ENCODE assay signal across 8 cellular contexts in the genomic region with DNA sequence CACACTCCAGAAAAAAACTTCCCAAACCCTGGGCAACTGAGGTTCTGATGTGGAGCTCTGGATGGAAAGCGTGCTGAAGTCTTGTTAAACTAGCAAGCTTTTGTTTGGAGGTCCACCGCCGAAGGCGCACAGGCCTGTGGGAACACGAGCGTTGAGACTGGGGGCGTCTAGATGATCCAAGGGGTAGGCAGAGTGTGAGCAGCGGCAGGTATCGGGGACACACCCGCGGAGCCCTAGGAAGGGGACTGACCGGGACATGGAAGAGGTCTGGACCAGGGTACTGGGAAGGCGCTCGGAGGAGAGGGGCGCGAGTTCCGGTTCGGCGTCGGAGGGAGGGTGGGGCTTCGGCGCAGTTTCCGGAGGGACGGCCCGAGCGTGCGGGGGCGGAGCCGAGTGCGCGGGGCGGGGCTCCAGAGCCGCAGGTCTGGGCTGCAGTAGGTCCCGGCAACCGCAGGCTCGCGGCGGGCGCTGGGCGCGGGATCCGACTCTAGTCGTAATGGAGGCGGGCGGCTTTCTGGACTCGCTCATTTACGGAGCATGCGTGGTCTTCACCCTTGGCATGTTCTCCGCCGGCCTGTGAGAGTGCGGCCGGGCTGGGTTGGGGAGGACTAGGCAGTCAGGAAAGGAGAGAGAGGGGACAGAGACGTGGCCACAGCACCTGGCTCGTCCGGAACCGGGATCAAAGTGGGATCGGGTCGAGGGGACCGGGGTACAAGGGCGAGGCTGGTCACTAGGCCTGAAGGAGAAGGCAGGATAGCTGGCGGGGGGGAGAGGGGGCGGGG. TPM values are rescaled to one million over a fixed set of nuclear protein-coding genes. Genes with fewer than 3 reads are reported as not detected.
DNase-seq lines count a peak whose midpoint lies in the region; ATAC-seq and TF ChIP-seq lines count a peak whose summit lies in the region.

A gene with protein sequence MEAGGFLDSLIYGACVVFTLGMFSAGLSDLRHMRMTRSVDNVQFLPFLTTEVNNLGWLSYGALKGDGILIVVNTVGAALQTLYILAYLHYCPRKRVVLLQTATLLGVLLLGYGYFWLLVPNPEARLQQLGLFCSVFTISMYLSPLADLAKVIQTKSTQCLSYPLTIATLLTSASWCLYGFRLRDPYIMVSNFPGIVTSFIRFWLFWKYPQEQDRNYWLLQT (plus strand): TSS at position 437 of the 782 bp plus-strand sequence. CDS start 60 bp downstream, at position 497.

- DNase-seq in NCI-H2029 (lab: John Stamatoyannopoulos, UW) (peak; percentile 92), anterior cingulate cortex (lab: John Stamatoyannopoulos, UW) (peak; percentile 57 to 96 (median 90)), right cardiac atrium (peak; percentile 96 to 98 (median 98)), vagina (ENCODE audit: extremely low spot score in 2 of 2) (peak in 1 of 2 donors; percentile 95)
- peak; percentile 95 for DNase-seq in T-helper 2 cell treated with Interferon-gamma antibody and Interleukin-4, amounts not matched to agents 5 μg/mL and 100 μg/mL, for 36 hours (ENCODE audit: low spot score)

- peak within 1 kb of the TSS; percentile 99 for H3K4me3 Mint-ChIP-seq in T-helper 2 cell treated with Interferon-gamma antibody and Interleukin-4, amounts not matched to agents 5 μg/mL and 100 μg/mL, for 36 hours

- H3K9me3 ChIP-seq in right cardiac atrium (ENCODE audit: control insufficient read depth, low read length) (no peaks in the 10 kb centered on the region), vagina (no peaks in the 10 kb centered on the region)

- H3K9ac ChIP-seq in rectal smooth muscle tissue (ENCODE audit: low read length), result peak within 1 kb of the TSS; percentile 97

- H3K4me3 ChIP-seq in right cardiac atrium (ENCODE audit: low read length) (peak within 1 kb of the TSS; percentile 59), rectal smooth muscle tissue (ENCODE audit: low read length) (peak within 1 kb of the TSS; percentile 92), vagina (peak within 1 kb of the TSS; percentile 57 to 90)

- H3K4me1 ChIP-seq in right cardiac atrium (ENCODE audit: control insufficient read depth, insufficient read depth, low read length), result peaks cover 7% of the 10 kb centered on the region
- H3K4me1 ChIP-seq in rectal smooth muscle tissue (ENCODE audit: control insufficient read depth, insufficient read depth, low read length), result peaks cover 8% of the 10 kb centered on the region
- peaks cover 77% of the 10 kb centered on the region for H3K4me1 ChIP-seq in vagina

- peak within 1 kb of the TSS; percentile 100 for H3K27ac Mint-ChIP-seq in T-helper 2 cell treated with Interferon-gamma antibody and Interleukin-4, amounts not matched to agents 5 μg/mL and 100 μg/mL, for 36 hours

- intact Hi-C loops in right cardiac atrium (cut with DNase I) (no loop called here), vagina (cut with DNase I) (no loop called here)

- H3K4me1 Mint-ChIP-seq in T-helper 2 cell treated with Interferon-gamma antibody and Interleukin-4, amounts not matched to agents 5 μg/mL and 100 μg/mL, for 36 hours (ENCODE audit: low read depth), result peaks cover 34% of the 10 kb centered on the region

- H3K27me3 Mint-ChIP-seq in T-helper 2 cell treated with Interferon-gamma antibody and Interleukin-4, amounts not matched to agents 5 μg/mL and 100 μg/mL, for 36 hours (ENCODE audit: low read depth), result no peaks in the 10 kb centered on the region

- H3K27me3 ChIP-seq in right cardiac atrium (ENCODE audit: control insufficient read depth, insufficient read depth) (no peaks in the 10 kb centered on the region), rectal smooth muscle tissue (ENCODE audit: control insufficient read depth, insufficient read depth, low read length) (no peaks in the 10 kb centered on the region), vagina (no peaks in the 10 kb centered on the region)

- H3K36me3 Mint-ChIP-seq in T-helper 2 cell treated with Interferon-gamma antibody and Interleukin-4, amounts not matched to agents 5 μg/mL and 100 μg/mL, for 36 hours (ENCODE audit: low read depth), result peaks cover 27% of the 10 kb centered on the region

- peak; percentile 90 for TF ChIP-seq POLR2A in GM18505 (IDR thresholded peaks at IDR 0.05; ENCODE audit: borderline replicate concordance, extremely low read depth, insufficient read depth, insufficient read length)
- TF ChIP-seq POLR2A in vagina (IDR thresholded peaks at IDR 0.05), result peak in 1 of 2 donors; percentile 92

- ATAC-seq in GM18505 (IDR thresholded peaks at IDR 0.05; ENCODE audit: unreplicated experiment), result peak; percentile 61
- peak; percentile 69 for ATAC-seq in HG02973 (IDR thresholded peaks at IDR 0.05; ENCODE audit: unreplicated experiment)
- peak; percentile 93 to 95 for ATAC-seq in right cardiac atrium

- under 1% methylated on average over 62 of the region's 62 CpGs for WGBS in right cardiac atrium

- H3K36me3 ChIP-seq in rectal smooth muscle tissue (ENCODE audit: control insufficient read depth, insufficient read depth, low read length) (peaks cover 20% of the 10 kb centered on the region), vagina (peaks cover 0 to 33% of the 10 kb centered on the region in 2 donors)

- peak in 1 of 3 experiments; percentile 70 for TF ChIP-seq CTCF in vagina (IDR thresholded peaks at IDR 0.05)

- no peaks in the 10 kb centered on the region for H3K9me3 Mint-ChIP-seq in T-helper 2 cell treated with Interferon-gamma antibody and Interleukin-4, amounts not matched to agents 5 μg/mL and 100 μg/mL, for 36 hours

- H3K27ac ChIP-seq in right cardiac atrium (ENCODE audit: low read length) (peak within 1 kb of the TSS; percentile 96), rectal smooth muscle tissue (ENCODE audit: low read depth, low read length) (peak within 1 kb of the TSS; percentile 99), vagina (peak within 1 kb of the TSS; percentile 97)

RNA-seq across cellular contexts. Expression of the gene that starts here (rescaled TPM):
- total RNA-seq in right cardiac atrium, result 10 to 100 TPM in 2 of 4 donors, 1 to 10 TPM in 2; 8.1 to 10.1 (median 9.3) TPM
- polyA plus RNA-seq in right cardiac atrium, result 13.6 TPM
- total RNA-seq in vagina, result 11.8 TPM
